In the genomic region with DNA sequence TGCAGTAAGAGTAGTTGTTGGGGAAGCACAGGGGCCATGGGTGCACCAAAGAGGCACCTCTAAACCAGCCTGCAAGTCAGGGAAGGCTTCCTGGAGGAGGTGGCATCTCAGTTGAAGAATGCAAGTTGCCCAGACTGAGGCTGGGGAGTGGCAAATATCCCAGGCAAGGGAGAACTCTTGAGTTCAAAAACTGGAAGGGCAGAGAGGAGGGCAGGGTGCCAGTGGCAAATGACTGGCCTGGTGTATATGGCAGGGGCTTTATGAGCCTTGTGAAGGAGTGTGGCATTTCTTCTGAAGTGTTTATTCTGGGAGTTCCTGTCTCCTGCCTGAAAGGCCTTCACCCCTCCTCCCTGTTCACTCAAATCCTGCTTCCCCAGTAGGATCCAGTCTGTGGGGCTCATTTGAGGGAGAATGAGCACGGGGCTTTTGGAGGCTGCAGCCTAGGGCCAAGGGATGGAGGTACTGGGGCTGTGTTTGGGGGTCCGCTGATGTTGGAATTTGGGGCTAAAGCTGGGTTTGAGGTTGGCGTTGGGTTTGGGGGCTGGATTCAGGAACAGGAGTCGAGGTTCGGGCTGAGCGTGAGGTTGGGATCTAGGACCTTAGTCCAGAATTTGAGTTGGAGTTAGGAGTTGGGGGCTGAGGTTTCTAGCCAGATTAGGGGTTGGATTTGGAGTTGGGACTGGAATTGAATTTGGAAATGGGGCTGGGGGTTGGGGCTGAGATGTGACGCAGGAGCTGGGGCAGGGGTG, we compare ENCODE assay signal across 9 cellular contexts. TPM values are rescaled to one million over a fixed set of nuclear protein-coding genes. Genes with fewer than 3 reads are reported as not detected.
DNase-seq lines count a peak whose midpoint lies in the region; ATAC-seq and TF ChIP-seq lines count a peak whose summit lies in the region.
"Had no signal": no experiment of that assay in that cellular context is flagged by ENCODE, and none has a peak within 500 bp of the region (broad histone marks: within the 10 kb centered on the region; RNA-seq: fewer than 3 reads in every experiment).

TSS of gene TMEM125 (plus strand) at position 357 of the 749 bp plus-strand sequence. CDS start 2,740 bp downstream, outside the sequence.

- peaks cover 8% of the 10 kb centered on the region for H3K9me3 Mint-ChIP-seq in T-helper 2 cell treated with Interferon-gamma antibody and Interleukin-4, amounts not matched to agents 5 μg/mL and 100 μg/mL, for 36 hours
- H3K9me3 Mint-ChIP-seq in WTC11 = peaks cover 17% of the 10 kb centered on the region

- no peak within 1 kb of the TSS for H3K27ac Mint-ChIP-seq in T-helper 2 cell treated with Interferon-gamma antibody and Interleukin-4, amounts not matched to agents 5 μg/mL and 100 μg/mL, for 36 hours
- peak within 1 kb of the TSS; percentile 97 for H3K27ac Mint-ChIP-seq in WTC11

- H3K4me3 ChIP-seq in smooth muscle cell (peak within 1 kb of the TSS; percentile 34), gastrocnemius medialis (no peak within 1 kb of the TSS), uterus (no peak within 1 kb of the TSS)

- ATAC-seq in WTC11 (no peak), gastrocnemius medialis (no peak), HG02588 (IDR thresholded peaks at IDR 0.05; ENCODE audit: unreplicated experiment) (no peak)

- no peaks in the 10 kb centered on the region for H3K36me3 ChIP-seq in smooth muscle cell (ENCODE audit: low read depth)
- no peaks in the 10 kb centered on the region for H3K36me3 ChIP-seq in gastrocnemius medialis
- no peaks in the 10 kb centered on the region for H3K36me3 ChIP-seq in uterus

- TF ChIP-seq POLR2A in gastrocnemius medialis (IDR thresholded peaks at IDR 0.05) (no peak), uterus (IDR thresholded peaks at IDR 0.05) (no peak)

- in situ Hi-C loops in gastrocnemius medialis (cut with MboI; ENCODE audit: low sequenced_read_pairs in 4 of 4) = no loop called here

- H3F3A ChIP-seq in smooth muscle cell (ENCODE audit: low read depth) = no peaks in the 10 kb centered on the region

- no peak for DNase-seq in T-helper 2 cell treated with Interferon-gamma antibody and Interleukin-4, amounts not matched to agents 5 μg/mL and 100 μg/mL, for 36 hours (ENCODE audit: low spot score)
- DNase-seq in T-helper 2 cell (no peak), WTC11 (ENCODE audit: low spot score) (no peak), iPS-NIHi11 (ENCODE audit: low spot score) (peak; percentile 31), smooth muscle cell (lab: John Stamatoyannopoulos, UW; ENCODE audit: unreplicated experiment) (no peak), gastrocnemius medialis (no peak), uterus (no peak)

- H3K4me2 ChIP-seq in smooth muscle cell = peak within 1 kb of the TSS; percentile 81

- intact Hi-C loops in gastrocnemius medialis (cut with DNase I; ENCODE audit: low total_unique reads) = no loop called here
- intact Hi-C loops in uterus (cut with DNase I; ENCODE audit: low total_unique reads) = no loop called here

- H3K4me1 ChIP-seq in smooth muscle cell (ENCODE audit: low read depth) (peaks cover 8% of the 10 kb centered on the region), gastrocnemius medialis (no peaks in the 10 kb centered on the region), uterus (no peaks in the 10 kb centered on the region)

- TF ChIP-seq CTCF in WTC11 (IDR thresholded peaks at IDR 0.05) (no peak), smooth muscle cell (IDR thresholded peaks at IDR 0.05; ENCODE audit: borderline replicate concordance, insufficient read depth, poor library complexity, severe bottlenecking) (no peak), gastrocnemius medialis (IDR thresholded peaks at IDR 0.05 in 4 of 5, conservative IDR thresholded peaks at IDR 0.05 in 1 of 5) (no peak), uterus (IDR thresholded peaks at IDR 0.05) (no peak)

- H4K20me1 ChIP-seq in smooth muscle cell (ENCODE audit: low read depth) = no peaks in the 10 kb centered on the region

- H3K27ac ChIP-seq in smooth muscle cell (ENCODE audit: low read depth) (no peak within 1 kb of the TSS), gastrocnemius medialis (no peak within 1 kb of the TSS), uterus (no peak within 1 kb of the TSS)

- WGBS in smooth muscle cell (ENCODE audit: low lambda C conversion rate) = 88% methylated on average over 7 of the region's 7 CpGs

- H3K27me3 ChIP-seq in smooth muscle cell (ENCODE audit: low read depth) (no peaks in the 10 kb centered on the region), gastrocnemius medialis (peaks cover 8 to 16% (median 11%) of the 10 kb centered on the region in 3 donors), uterus (no peaks in the 10 kb centered on the region)

- no peaks in the 10 kb centered on the region for H3K9me3 ChIP-seq in smooth muscle cell (replicated peaks; ENCODE audit: low read depth)
- no peaks in the 10 kb centered on the region for H3K9me3 ChIP-seq in gastrocnemius medialis
- no peaks in the 10 kb centered on the region for H3K9me3 ChIP-seq in uterus

- H3K9ac ChIP-seq in smooth muscle cell (ENCODE audit: low read depth) = no peak within 1 kb of the TSS

- peaks cover 16% of the 10 kb centered on the region for H3K27me3 Mint-ChIP-seq in T-helper 2 cell treated with Interferon-gamma antibody and Interleukin-4, amounts not matched to agents 5 μg/mL and 100 μg/mL, for 36 hours (ENCODE audit: low read depth)
- H3K27me3 Mint-ChIP-seq in WTC11 (ENCODE audit: low read depth) = peaks cover 14% of the 10 kb centered on the region

- H3K4me1 Mint-ChIP-seq in T-helper 2 cell treated with Interferon-gamma antibody and Interleukin-4, amounts not matched to agents 5 μg/mL and 100 μg/mL, for 36 hours (ENCODE audit: low read depth) = peaks cover 17% of the 10 kb centered on the region
- H3K4me1 Mint-ChIP-seq in WTC11 = peaks cover 29% of the 10 kb centered on the region

- peak within 1 kb of the TSS; percentile 16 for H3K4me3 Mint-ChIP-seq in T-helper 2 cell treated with Interferon-gamma antibody and Interleukin-4, amounts not matched to agents 5 μg/mL and 100 μg/mL, for 36 hours
- H3K4me3 Mint-ChIP-seq in WTC11 = peak within 1 kb of the TSS; percentile 83

- H3K79me2 ChIP-seq in smooth muscle cell (ENCODE audit: low read depth) = no peaks in the 10 kb centered on the region

- H2AFZ ChIP-seq in smooth muscle cell (ENCODE audit: low read depth) = peak within 1 kb of the TSS; percentile 58

- CTCF ChIA-PET in WTC11 (lab: Charles Lee) = interaction anchor here (1.3 to 1.6 kb wide), 2 partner anchors 16 to 89 kb away, joined by 10 to 12 read pairs; partner anchors contain the start of genes C1orf210 and CDC20

- POLR2A ChIA-PET in WTC11 (lab: Charles Lee) = interaction anchor here (0.6 to 1.3 kb wide), 6 partner anchors 15 to 1594 kb away, joined by 3 to 16 read pairs (median 6); partner anchors contain the start of genes C1orf210, CDC20 and ELOVL1

- H3K36me3 Mint-ChIP-seq in T-helper 2 cell treated with Interferon-gamma antibody and Interleukin-4, amounts not matched to agents 5 μg/mL and 100 μg/mL, for 36 hours (ENCODE audit: low read depth) = peaks cover 6% of the 10 kb centered on the region
- peaks cover 25% of the 10 kb centered on the region for H3K36me3 Mint-ChIP-seq in WTC11

TF ChIP-seq in WTC11, 78 proteins besides CTCF, POLR2A, EP300 and RAD21:
- TF ChIP-seq, protein P1, sequence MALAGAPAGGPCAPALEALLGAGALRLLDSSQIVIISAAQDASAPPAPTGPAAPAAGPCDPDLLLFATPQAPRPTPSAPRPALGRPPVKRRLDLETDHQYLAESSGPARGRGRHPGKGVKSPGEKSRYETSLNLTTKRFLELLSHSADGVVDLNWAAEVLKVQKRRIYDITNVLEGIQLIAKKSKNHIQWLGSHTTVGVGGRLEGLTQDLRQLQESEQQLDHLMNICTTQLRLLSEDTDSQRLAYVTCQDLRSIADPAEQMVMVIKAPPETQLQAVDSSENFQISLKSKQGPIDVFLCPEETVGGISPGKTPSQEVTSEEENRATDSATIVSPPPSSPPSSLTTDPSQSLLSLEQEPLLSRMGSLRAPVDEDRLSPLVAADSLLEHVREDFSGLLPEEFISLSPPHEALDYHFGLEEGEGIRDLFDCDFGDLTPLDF (CRISPR knock-in tag; IDR thresholded peaks at IDR 0.05) = no peak
- TF ChIP-seq PRRX2 (CRISPR knock-in tag; IDR thresholded peaks at IDR 0.05) (no peak), NR1H2 (CRISPR knock-in tag; IDR thresholded peaks at IDR 0.05) (no peak), ZNF232 (CRISPR knock-in tag; IDR thresholded peaks at IDR 0.05) (no peak), HMGA2 (CRISPR knock-in tag; IDR thresholded peaks at IDR 0.05) (no peak), TP53 (CRISPR knock-in tag; IDR thresholded peaks at IDR 0.05) (no peak), RELA (CRISPR knock-in tag; IDR thresholded peaks at IDR 0.05; ENCODE audit: borderline replicate concordance) (no peak), USF2 (CRISPR knock-in tag; IDR thresholded peaks at IDR 0.05) (no peak), ATF6 (CRISPR knock-in tag; IDR thresholded peaks at IDR 0.05) (no peak)
- TF ChIP-seq, protein P2, sequence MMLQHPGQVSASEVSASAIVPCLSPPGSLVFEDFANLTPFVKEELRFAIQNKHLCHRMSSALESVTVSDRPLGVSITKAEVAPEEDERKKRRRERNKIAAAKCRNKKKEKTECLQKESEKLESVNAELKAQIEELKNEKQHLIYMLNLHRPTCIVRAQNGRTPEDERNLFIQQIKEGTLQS (CRISPR knock-in tag; conservative IDR thresholded peaks at IDR 0.05) = no peak

RNA-seq across cellular contexts. Expression of gene TMEM125, which starts in this region (rescaled TPM):
- total RNA-seq in WTC11 (2021) (21.5 to 27.8 TPM (median 25.1 TPM) in 3 replicates), smooth muscle cell (2.8 and 4.2 TPM in 2 replicates), gastrocnemius medialis (not detected), uterus (1 to 10 TPM in 1 of 4 donors, under 1 TPM in 1, not detected in 2; 0.55 to 3.6 TPM)
- polyA plus RNA-seq in smooth muscle cell = 1.4 and 3.3 TPM in 2 replicates
- polyA plus RNA-seq: AG04450 had no signal
